8 cellular contexts compared by ENCODE assay signal in genomic region chr13:46551410-46552301, GRCh38. TPM values are rescaled to one million over a fixed set of nuclear protein-coding genes. Genes with fewer than 3 reads are reported as not detected.
DNase-seq lines count a peak whose midpoint lies in the region; ATAC-seq and TF ChIP-seq lines count a peak whose summit lies in the region.

No MANE protein-coding gene starts in this region.

- H3K9me3 Mint-ChIP-seq in activated naive CD4-positive, alpha-beta T cell treated with anti-CD3 and anti-CD28 coated beads, Interleukin-2, amount 10 ng/mL, durations not matched to agents 7 days and 5 days = no peaks in the 10 kb centered on the region
- peaks cover 7% of the 10 kb centered on the region for H3K9me3 Mint-ChIP-seq in glutamatergic neuron (ENCODE audit: unreplicated experiment)
- no peaks in the 10 kb centered on the region for H3K9me3 Mint-ChIP-seq in osteocyte (ENCODE audit: unreplicated experiment)

- H3K27ac Mint-ChIP-seq in activated naive CD4-positive, alpha-beta T cell treated with anti-CD3 and anti-CD28 coated beads, Interleukin-2, amount 10 ng/mL, durations not matched to agents 7 days and 5 days = no peak overlapping the region
- H3K27ac Mint-ChIP-seq in glutamatergic neuron (ENCODE audit: unreplicated experiment) (peak overlapping the region; percentile 59), osteocyte (ENCODE audit: unreplicated experiment) (no peak overlapping the region)

- TF ChIP-seq POLR2A in thyroid gland (IDR thresholded peaks at IDR 0.05) = no peak

- H3K4me3 ChIP-seq in RWPE2 (ENCODE audit: severe bottlenecking) (peak overlapping the region; percentile 96), thyroid gland (replicated peaks in 1 of 3) (peak overlapping the region in 1 of 3 donors; percentile 61)

- H3K36me3 ChIP-seq in KOPT-K1 (ENCODE audit: insufficient read depth, low read length) (no peaks in the 10 kb centered on the region), RWPE2 (ENCODE audit: low read depth) (no peaks in the 10 kb centered on the region), thyroid gland (no peaks in the 10 kb centered on the region)

- TF ChIP-seq CTCF in RWPE2 (IDR thresholded peaks at IDR 0.05; ENCODE audit: poor library complexity, severe bottlenecking) = peak; percentile 89
- TF ChIP-seq CTCF in glutamatergic neuron (IDR thresholded peaks at IDR 0.05; ENCODE audit: partially characterized antibody, unreplicated experiment) = peak; percentile 85
- peak; percentile 91 for TF ChIP-seq CTCF in osteocyte (IDR thresholded peaks at IDR 0.05)
- peak; percentile 63 to 85 (median 72) for TF ChIP-seq CTCF in thyroid gland (IDR thresholded peaks at IDR 0.05)

- H3K4me3 Mint-ChIP-seq in activated naive CD4-positive, alpha-beta T cell treated with anti-CD3 and anti-CD28 coated beads, Interleukin-2, amount 10 ng/mL, durations not matched to agents 7 days and 5 days = peak overlapping the region; percentile 92
- H3K4me3 Mint-ChIP-seq in glutamatergic neuron (ENCODE audit: unreplicated experiment) = peak overlapping the region; percentile 92
- H3K4me3 Mint-ChIP-seq in osteocyte (ENCODE audit: unreplicated experiment) = peak overlapping the region; percentile 88

- H3K4me1 Mint-ChIP-seq in activated naive CD4-positive, alpha-beta T cell treated with anti-CD3 and anti-CD28 coated beads, Interleukin-2, amount 10 ng/mL, durations not matched to agents 7 days and 5 days = peaks cover 43% of the 10 kb centered on the region
- peaks cover 24% of the 10 kb centered on the region for H3K4me1 Mint-ChIP-seq in glutamatergic neuron (ENCODE audit: low read depth, unreplicated experiment)
- H3K4me1 Mint-ChIP-seq in osteocyte (ENCODE audit: unreplicated experiment) = peaks cover 32% of the 10 kb centered on the region

- H3K27ac ChIP-seq in KOPT-K1 (ENCODE audit: low read depth, low read length, poor library complexity, severe bottlenecking) (peak overlapping the region; percentile 90), RWPE2 (ENCODE audit: poor library complexity, severe bottlenecking) (peak overlapping the region; percentile 88), thyroid gland (no peak overlapping the region)

- CTCF ChIA-PET in activated naive CD4-positive, alpha-beta T cell treated with anti-CD3 and anti-CD28 coated beads, Interleukin-2, amount 10 ng/mL, durations not matched to agents 7 days and 5 days (lab: Charles Lee) = interaction anchor here (0.5 to 2.3 kb wide), 50 partner anchors 9 to 927 kb away, joined by 3 to 51 read pairs (median 4); no protein-coding TSS in a partner anchor

- ATAC-seq in RWPE2 (ENCODE audit: low read depth) (peak; percentile 40; the same call in 2 of the 3 replicates), HG02884 (IDR thresholded peaks at IDR 0.05; ENCODE audit: unreplicated experiment) (no peak)

- H3K27me3 ChIP-seq in RWPE2 (ENCODE audit: insufficient read depth, poor library complexity, severe bottlenecking) (no peaks in the 10 kb centered on the region), thyroid gland (no peaks in the 10 kb centered on the region)

- intact Hi-C loops in thyroid gland (cut with DNase I) = loop anchor here (2.0 kb wide), 1 partner anchor 169 kb away; no protein-coding TSS in a partner anchor

- H3K36me3 Mint-ChIP-seq in activated naive CD4-positive, alpha-beta T cell treated with anti-CD3 and anti-CD28 coated beads, Interleukin-2, amount 10 ng/mL, durations not matched to agents 7 days and 5 days = no peaks in the 10 kb centered on the region
- H3K36me3 Mint-ChIP-seq in glutamatergic neuron (ENCODE audit: unreplicated experiment) (no peaks in the 10 kb centered on the region), osteocyte (ENCODE audit: unreplicated experiment) (no peaks in the 10 kb centered on the region)

- no peaks in the 10 kb centered on the region for H3K9me3 ChIP-seq in KOPT-K1 (ENCODE audit: insufficient read depth, low read length, poor library complexity, severe bottlenecking)
- no peaks in the 10 kb centered on the region for H3K9me3 ChIP-seq in RWPE2 (ENCODE audit: severe bottlenecking)
- H3K9me3 ChIP-seq in thyroid gland = no peaks in the 10 kb centered on the region

- H3K27me3 Mint-ChIP-seq in activated naive CD4-positive, alpha-beta T cell treated with anti-CD3 and anti-CD28 coated beads, Interleukin-2, amount 10 ng/mL, durations not matched to agents 7 days and 5 days = peaks cover 14% of the 10 kb centered on the region
- H3K27me3 Mint-ChIP-seq in glutamatergic neuron (ENCODE audit: unreplicated experiment) (peaks cover 5% of the 10 kb centered on the region), osteocyte (ENCODE audit: unreplicated experiment) (no peaks in the 10 kb centered on the region)

- DNase-seq in DMS153 (lab: John Stamatoyannopoulos, UW) (peak; percentile 65), RWPE2 (ENCODE audit: low spot score) (peak; percentile 69), glutamatergic neuron (peak; percentile 89), osteocyte (ENCODE audit: extremely low spot score, unreplicated experiment) (peak; percentile 89), thyroid gland (peak; percentile 79 to 80)
- peak; percentile 75 for DNase-seq in activated naive CD4-positive, alpha-beta T cell treated with anti-CD3 and anti-CD28 coated beads, Interleukin-2, amount 10 ng/mL, durations not matched to agents 7 days and 5 days

- H3K4me1 ChIP-seq in RWPE2 (ENCODE audit: insufficient read depth, poor library complexity, severe bottlenecking) (no peaks in the 10 kb centered on the region), thyroid gland (peaks cover 7 to 13% of the 10 kb centered on the region in 2 donors)

- 39 to 41% methylated on average over 22 of the region's 22 CpGs for WGBS in thyroid gland, 2 donors

RNA-seq across cellular contexts. Expression of gene LRCH1, which starts 1.3 kb away (rescaled TPM):
- total RNA-seq in glutamatergic neuron (ENCODE audit: unreplicated experiment) (40.6 TPM), osteocyte (13.9 and 14.6 TPM in 2 replicates), thyroid gland (10 to 100 TPM; 13.5 to 19.3 (median 15.9) TPM)

Comparison
In these comparisons a context has a peak if more than half of its experiments do, and no peak if none do; other contexts are left out.
1. H3K27ac ChIP-seq: peak in KOPT-K1 (single experiment) and RWPE2 (single experiment); none in thyroid gland (0 of 3).
2. Peak in every context shown above with its lines, with median percentiles within 50 percentile points of each other: DNase-seq, CTCF ChIP-seq and H3K4me3 Mint-ChIP-seq.